1 cellular context compared by ENCODE assay signal in the genomic region with DNA sequence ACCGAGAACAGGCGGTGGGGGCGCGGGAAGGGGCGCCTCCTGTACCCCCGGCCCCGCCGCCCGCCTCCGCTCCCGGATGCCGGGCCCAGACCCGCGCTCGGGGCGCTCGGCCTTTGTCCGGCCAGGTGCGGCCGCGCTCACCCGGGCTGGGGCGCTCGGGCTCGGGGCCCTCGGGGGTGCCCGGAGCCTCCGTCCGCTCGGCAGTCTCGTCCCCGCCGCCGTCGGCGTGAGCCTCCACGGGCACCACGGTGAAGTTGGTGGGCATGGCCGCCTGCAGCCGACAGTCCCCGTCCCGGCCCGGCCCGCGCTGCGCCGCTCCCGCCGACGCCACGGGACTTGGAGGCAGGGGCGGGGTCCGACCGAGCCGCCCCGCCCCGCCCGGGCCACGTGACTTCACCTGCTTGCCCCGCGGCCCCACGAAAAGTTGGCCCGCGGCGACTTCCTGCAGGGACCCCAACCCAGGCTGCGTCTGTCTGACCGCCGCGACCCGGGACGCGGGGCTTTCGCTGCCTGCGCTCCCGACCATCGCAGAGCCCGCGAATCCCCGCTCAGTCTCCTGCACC.
TF ChIP-seq lines count a peak whose summit lies in the region.

Gene SLC12A7, minus strand, starts transcription at position 337 of the 563 bp plus-strand sequence. Its CDS starts 72 bp downstream, at position 265.

TF ChIP-seq in K562, 482 proteins besides CTCF, POLR2A, EP300 and RAD21 (continued from another document):
- TF ChIP-seq ID3 (CRISPR knock-in tag; IDR thresholded peaks at IDR 0.05) (no peak), ID3 (tag; IDR thresholded peaks at IDR 0.05) (peak; percentile 56; the same call in 1 of the 2 replicates), ZFX (CRISPR knock-in tag; IDR thresholded peaks at IDR 0.05) (peak; percentile 82), CHD1 (IDR thresholded peaks at IDR 0.05; ENCODE audit: low read length) (peak; percentile 41), L3MBTL2 (IDR thresholded peaks at IDR 0.05) (peak; percentile 50; the same call in 1 of the 2 replicates)
- TF ChIP-seq, protein P1, sequence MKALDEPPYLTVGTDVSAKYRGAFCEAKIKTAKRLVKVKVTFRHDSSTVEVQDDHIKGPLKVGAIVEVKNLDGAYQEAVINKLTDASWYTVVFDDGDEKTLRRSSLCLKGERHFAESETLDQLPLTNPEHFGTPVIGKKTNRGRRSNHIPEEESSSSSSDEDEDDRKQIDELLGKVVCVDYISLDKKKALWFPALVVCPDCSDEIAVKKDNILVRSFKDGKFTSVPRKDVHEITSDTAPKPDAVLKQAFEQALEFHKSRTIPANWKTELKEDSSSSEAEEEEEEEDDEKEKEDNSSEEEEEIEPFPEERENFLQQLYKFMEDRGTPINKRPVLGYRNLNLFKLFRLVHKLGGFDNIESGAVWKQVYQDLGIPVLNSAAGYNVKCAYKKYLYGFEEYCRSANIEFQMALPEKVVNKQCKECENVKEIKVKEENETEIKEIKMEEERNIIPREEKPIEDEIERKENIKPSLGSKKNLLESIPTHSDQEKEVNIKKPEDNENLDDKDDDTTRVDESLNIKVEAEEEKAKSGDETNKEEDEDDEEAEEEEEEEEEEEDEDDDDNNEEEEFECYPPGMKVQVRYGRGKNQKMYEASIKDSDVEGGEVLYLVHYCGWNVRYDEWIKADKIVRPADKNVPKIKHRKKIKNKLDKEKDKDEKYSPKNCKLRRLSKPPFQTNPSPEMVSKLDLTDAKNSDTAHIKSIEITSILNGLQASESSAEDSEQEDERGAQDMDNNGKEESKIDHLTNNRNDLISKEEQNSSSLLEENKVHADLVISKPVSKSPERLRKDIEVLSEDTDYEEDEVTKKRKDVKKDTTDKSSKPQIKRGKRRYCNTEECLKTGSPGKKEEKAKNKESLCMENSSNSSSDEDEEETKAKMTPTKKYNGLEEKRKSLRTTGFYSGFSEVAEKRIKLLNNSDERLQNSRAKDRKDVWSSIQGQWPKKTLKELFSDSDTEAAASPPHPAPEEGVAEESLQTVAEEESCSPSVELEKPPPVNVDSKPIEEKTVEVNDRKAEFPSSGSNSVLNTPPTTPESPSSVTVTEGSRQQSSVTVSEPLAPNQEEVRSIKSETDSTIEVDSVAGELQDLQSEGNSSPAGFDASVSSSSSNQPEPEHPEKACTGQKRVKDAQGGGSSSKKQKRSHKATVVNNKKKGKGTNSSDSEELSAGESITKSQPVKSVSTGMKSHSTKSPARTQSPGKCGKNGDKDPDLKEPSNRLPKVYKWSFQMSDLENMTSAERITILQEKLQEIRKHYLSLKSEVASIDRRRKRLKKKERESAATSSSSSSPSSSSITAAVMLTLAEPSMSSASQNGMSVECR (CRISPR knock-in tag; IDR thresholded peaks at IDR 0.05): peak; percentile 39; the same call in 1 of the 2 replicates
- TF ChIP-seq, protein P2, sequence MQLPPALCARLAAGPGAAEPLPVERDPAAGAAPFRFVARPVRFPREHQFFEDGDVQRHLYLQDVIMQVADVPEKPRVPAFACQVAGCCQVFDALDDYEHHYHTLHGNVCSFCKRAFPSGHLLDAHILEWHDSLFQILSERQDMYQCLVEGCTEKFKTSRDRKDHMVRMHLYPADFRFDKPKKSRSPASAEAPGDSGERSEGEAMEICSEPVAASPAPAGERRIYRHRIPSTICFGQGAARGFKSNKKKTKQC (CRISPR knock-in tag; IDR thresholded peaks at IDR 0.05): 0 out of 2 replicates have a peak, but pooled peaks have one; percentile 14
